In the genomic region with DNA sequence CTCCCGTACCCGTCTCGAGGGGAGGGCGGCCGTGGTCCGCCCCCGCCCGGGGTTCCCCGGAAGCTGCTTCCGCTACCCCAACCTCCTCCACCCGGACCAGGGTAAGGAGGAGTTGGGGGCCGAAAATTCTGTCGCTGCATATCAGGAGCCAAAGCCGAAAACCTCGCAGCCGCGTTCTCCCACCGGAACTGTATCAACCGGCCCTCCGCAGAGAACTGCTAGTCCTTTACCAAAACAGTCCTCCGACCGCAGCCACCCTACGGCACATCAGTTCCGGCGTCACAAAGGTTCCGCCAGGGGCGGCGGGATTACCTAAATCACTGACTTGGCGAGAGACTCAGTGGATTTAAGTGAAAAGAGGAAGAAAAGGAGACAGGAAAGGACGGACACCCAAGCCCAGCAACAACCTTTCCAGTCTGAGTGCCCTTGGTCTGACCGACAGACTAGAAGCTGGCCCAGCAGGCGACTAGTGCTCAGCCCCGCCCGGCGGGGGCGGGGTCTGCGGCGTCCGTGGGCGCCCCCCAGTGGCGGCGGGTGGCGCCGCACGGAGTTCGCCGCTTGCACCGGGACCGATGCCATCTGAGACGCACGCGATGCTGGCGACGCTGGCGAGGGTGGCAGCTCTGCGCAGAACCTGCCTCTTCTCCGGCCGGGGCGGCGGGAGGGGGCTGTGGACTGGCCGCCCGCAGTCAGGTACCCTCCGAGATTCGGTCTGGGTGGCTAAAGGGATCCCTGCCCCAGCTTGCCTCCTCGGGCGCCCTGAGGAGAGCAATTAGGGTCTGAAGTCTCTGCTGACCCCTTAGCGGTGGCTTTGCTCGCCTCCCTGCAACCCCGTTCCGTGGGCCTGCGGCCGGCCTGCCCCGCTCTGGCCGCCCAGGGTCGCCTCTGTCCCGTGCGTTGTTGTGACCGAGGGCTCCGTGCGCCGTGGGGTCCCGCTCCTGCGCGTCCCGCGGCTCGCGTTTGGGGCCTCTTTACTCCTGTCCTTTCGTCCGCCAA, we compare ENCODE assay signal across 1 cellular context.
TF ChIP-seq lines count a peak whose summit lies in the region.

A gene (minus strand): TSS at position 195 of the 996 bp plus-strand sequence. CDS start 55 bp downstream, at position 140.
A gene (plus strand): TSS at position 578 of the 996 bp plus-strand sequence.

TF ChIP-seq in HepG2, 621 proteins besides CTCF, POLR2A, EP300 and RAD21 (continued from another document and continues in another):
- TF ChIP-seq, protein P1, sequence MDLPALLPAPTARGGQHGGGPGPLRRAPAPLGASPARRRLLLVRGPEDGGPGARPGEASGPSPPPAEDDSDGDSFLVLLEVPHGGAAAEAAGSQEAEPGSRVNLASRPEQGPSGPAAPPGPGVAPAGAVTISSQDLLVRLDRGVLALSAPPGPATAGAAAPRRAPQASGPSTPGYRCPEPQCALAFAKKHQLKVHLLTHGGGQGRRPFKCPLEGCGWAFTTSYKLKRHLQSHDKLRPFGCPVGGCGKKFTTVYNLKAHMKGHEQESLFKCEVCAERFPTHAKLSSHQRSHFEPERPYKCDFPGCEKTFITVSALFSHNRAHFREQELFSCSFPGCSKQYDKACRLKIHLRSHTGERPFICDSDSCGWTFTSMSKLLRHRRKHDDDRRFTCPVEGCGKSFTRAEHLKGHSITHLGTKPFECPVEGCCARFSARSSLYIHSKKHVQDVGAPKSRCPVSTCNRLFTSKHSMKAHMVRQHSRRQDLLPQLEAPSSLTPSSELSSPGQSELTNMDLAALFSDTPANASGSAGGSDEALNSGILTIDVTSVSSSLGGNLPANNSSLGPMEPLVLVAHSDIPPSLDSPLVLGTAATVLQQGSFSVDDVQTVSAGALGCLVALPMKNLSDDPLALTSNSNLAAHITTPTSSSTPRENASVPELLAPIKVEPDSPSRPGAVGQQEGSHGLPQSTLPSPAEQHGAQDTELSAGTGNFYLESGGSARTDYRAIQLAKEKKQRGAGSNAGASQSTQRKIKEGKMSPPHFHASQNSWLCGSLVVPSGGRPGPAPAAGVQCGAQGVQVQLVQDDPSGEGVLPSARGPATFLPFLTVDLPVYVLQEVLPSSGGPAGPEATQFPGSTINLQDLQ (CRISPR knock-in tag; IDR thresholded peaks at IDR 0.05) = peak; percentile 94
- TF ChIP-seq SP140L (CRISPR knock-in tag; IDR thresholded peaks at IDR 0.05; ENCODE audit: borderline replicate concordance) = peak; percentile 71; the same call in 1 of the 2 replicates
- TF ChIP-seq, protein P2, sequence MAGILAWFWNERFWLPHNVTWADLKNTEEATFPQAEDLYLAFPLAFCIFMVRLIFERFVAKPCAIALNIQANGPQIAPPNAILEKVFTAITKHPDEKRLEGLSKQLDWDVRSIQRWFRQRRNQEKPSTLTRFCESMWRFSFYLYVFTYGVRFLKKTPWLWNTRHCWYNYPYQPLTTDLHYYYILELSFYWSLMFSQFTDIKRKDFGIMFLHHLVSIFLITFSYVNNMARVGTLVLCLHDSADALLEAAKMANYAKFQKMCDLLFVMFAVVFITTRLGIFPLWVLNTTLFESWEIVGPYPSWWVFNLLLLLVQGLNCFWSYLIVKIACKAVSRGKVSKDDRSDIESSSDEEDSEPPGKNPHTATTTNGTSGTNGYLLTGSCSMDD (CRISPR knock-in tag; IDR thresholded peaks at IDR 0.05) = no peak
- TF ChIP-seq, protein P3, sequence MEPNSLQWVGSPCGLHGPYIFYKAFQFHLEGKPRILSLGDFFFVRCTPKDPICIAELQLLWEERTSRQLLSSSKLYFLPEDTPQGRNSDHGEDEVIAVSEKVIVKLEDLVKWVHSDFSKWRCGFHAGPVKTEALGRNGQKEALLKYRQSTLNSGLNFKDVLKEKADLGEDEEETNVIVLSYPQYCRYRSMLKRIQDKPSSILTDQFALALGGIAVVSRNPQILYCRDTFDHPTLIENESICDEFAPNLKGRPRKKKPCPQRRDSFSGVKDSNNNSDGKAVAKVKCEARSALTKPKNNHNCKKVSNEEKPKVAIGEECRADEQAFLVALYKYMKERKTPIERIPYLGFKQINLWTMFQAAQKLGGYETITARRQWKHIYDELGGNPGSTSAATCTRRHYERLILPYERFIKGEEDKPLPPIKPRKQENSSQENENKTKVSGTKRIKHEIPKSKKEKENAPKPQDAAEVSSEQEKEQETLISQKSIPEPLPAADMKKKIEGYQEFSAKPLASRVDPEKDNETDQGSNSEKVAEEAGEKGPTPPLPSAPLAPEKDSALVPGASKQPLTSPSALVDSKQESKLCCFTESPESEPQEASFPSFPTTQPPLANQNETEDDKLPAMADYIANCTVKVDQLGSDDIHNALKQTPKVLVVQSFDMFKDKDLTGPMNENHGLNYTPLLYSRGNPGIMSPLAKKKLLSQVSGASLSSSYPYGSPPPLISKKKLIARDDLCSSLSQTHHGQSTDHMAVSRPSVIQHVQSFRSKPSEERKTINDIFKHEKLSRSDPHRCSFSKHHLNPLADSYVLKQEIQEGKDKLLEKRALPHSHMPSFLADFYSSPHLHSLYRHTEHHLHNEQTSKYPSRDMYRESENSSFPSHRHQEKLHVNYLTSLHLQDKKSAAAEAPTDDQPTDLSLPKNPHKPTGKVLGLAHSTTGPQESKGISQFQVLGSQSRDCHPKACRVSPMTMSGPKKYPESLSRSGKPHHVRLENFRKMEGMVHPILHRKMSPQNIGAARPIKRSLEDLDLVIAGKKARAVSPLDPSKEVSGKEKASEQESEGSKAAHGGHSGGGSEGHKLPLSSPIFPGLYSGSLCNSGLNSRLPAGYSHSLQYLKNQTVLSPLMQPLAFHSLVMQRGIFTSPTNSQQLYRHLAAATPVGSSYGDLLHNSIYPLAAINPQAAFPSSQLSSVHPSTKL (CRISPR knock-in tag; IDR thresholded peaks at IDR 0.05) = peak; percentile 43; the same call in 1 of the 2 replicates
- TF ChIP-seq PHF8 (CRISPR knock-in tag; IDR thresholded peaks at IDR 0.05) = peak; percentile 93
- TF ChIP-seq, protein P4, sequence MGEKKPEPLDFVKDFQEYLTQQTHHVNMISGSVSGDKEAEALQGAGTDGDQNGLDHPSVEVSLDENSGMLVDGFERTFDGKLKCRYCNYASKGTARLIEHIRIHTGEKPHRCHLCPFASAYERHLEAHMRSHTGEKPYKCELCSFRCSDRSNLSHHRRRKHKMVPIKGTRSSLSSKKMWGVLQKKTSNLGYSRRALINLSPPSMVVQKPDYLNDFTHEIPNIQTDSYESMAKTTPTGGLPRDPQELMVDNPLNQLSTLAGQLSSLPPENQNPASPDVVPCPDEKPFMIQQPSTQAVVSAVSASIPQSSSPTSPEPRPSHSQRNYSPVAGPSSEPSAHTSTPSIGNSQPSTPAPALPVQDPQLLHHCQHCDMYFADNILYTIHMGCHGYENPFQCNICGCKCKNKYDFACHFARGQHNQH (CRISPR knock-in tag; IDR thresholded peaks at IDR 0.05) = peak; percentile 72
- TF ChIP-seq ZNF292 (CRISPR knock-in tag; IDR thresholded peaks at IDR 0.05; ENCODE audit: borderline replicate concordance, low read depth) = 0 out of 2 replicates have a peak, but pooled peaks have one; percentile 26
- peak; percentile 82 for TF ChIP-seq ZNF547 (CRISPR knock-in tag; IDR thresholded peaks at IDR 0.05)
- peak; percentile 80 for TF ChIP-seq ZMAT3 (CRISPR knock-in tag; conservative IDR thresholded peaks at IDR 0.05)
- no peak; the same call in 1 of the 2 replicates for TF ChIP-seq MED13 (CRISPR knock-in tag; IDR thresholded peaks at IDR 0.05)
- no peak for TF ChIP-seq ZNF30 (CRISPR knock-in tag; IDR thresholded peaks at IDR 0.05)
- TF ChIP-seq ZNF615 (CRISPR knock-in tag; IDR thresholded peaks at IDR 0.05; ENCODE audit: borderline replicate concordance) = no peak
- no peak; the same call in 1 of the 2 replicates for TF ChIP-seq GATA4 (IDR thresholded peaks at IDR 0.05; ENCODE audit: borderline replicate concordance, low read depth)
- TF ChIP-seq, protein P5, sequence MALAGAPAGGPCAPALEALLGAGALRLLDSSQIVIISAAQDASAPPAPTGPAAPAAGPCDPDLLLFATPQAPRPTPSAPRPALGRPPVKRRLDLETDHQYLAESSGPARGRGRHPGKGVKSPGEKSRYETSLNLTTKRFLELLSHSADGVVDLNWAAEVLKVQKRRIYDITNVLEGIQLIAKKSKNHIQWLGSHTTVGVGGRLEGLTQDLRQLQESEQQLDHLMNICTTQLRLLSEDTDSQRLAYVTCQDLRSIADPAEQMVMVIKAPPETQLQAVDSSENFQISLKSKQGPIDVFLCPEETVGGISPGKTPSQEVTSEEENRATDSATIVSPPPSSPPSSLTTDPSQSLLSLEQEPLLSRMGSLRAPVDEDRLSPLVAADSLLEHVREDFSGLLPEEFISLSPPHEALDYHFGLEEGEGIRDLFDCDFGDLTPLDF (CRISPR knock-in tag; IDR thresholded peaks at IDR 0.05) = 0 out of 2 replicates have a peak, but pooled peaks have one; percentile 24
- TF ChIP-seq, protein P6, sequence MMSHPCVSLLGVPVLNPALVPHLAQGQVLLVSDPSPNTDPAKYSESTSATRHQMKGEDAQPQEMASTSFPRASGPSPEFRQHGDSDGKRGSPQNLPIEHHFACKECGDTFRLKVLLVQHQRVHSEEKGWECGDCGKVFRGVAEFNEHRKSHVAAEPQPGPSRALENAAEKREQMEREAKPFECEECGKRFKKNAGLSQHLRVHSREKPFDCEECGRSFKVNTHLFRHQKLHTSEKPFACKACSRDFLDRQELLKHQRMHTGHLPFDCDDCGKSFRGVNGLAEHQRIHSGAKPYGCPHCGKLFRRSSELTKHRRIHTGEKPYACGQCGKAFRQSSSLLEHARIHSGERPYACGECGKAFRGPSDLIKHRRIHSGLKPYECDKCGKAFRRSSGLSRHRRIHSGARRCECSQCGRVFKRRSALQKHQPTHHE (CRISPR knock-in tag; IDR thresholded peaks at IDR 0.05; ENCODE audit: borderline replicate concordance) = peak; percentile 79
- TF ChIP-seq, protein P7, sequence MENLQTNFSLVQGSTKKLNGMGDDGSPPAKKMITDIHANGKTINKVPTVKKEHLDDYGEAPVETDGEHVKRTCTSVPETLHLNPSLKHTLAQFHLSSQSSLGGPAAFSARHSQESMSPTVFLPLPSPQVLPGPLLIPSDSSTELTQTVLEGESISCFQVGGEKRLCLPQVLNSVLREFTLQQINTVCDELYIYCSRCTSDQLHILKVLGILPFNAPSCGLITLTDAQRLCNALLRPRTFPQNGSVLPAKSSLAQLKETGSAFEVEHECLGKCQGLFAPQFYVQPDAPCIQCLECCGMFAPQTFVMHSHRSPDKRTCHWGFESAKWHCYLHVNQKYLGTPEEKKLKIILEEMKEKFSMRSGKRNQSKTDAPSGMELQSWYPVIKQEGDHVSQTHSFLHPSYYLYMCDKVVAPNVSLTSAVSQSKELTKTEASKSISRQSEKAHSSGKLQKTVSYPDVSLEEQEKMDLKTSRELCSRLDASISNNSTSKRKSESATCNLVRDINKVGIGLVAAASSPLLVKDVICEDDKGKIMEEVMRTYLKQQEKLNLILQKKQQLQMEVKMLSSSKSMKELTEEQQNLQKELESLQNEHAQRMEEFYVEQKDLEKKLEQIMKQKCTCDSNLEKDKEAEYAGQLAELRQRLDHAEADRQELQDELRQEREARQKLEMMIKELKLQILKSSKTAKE (CRISPR knock-in tag; IDR thresholded peaks at IDR 0.05; ENCODE audit: borderline replicate concordance) = no peak; the same call in none of the 2 replicates
- TF ChIP-seq ZBTB1 (CRISPR knock-in tag; IDR thresholded peaks at IDR 0.05; ENCODE audit: borderline replicate concordance) = no peak
- no peak for TF ChIP-seq ZMYM2 (CRISPR knock-in tag; IDR thresholded peaks at IDR 0.05)
- TF ChIP-seq RBAK (CRISPR knock-in tag; IDR thresholded peaks at IDR 0.05) = no peak
- TF ChIP-seq KLF12 (CRISPR knock-in tag; IDR thresholded peaks at IDR 0.05; ENCODE audit: borderline replicate concordance) = peak; percentile 73
- TF ChIP-seq NRL (CRISPR knock-in tag; IDR thresholded peaks at IDR 0.05; ENCODE audit: borderline replicate concordance) = peak; percentile 84
- TF ChIP-seq SIN3B (IDR thresholded peaks at IDR 0.05; ENCODE audit: low read length) = peak; percentile 89
- TF ChIP-seq CHD2 (IDR thresholded peaks at IDR 0.05; ENCODE audit: low read depth, low read length) = 0 out of 2 replicates have a peak, but pooled peaks have one; percentile 19
- no peak; the same call in 1 of the 2 replicates for TF ChIP-seq ZNF333 (CRISPR knock-in tag; IDR thresholded peaks at IDR 0.05; ENCODE audit: borderline replicate concordance)
- no peak for TF ChIP-seq ZNF549 (CRISPR knock-in tag; IDR thresholded peaks at IDR 0.05)
- no peak for TF ChIP-seq MTF2 (CRISPR knock-in tag; IDR thresholded peaks at IDR 0.05; ENCODE audit: borderline replicate concordance)
- TF ChIP-seq ZSCAN9 (CRISPR knock-in tag; IDR thresholded peaks at IDR 0.05; ENCODE audit: borderline replicate concordance) = peak; percentile 88
- TF ChIP-seq HIVEP1 (CRISPR knock-in tag; IDR thresholded peaks at IDR 0.05) = peak; percentile 81
- peak; percentile 81; the same call in 1 of the 2 replicates for TF ChIP-seq ZNF737 (CRISPR knock-in tag; IDR thresholded peaks at IDR 0.05; ENCODE audit: borderline replicate concordance)
- no peak for TF ChIP-seq MEF2D (CRISPR knock-in tag; IDR thresholded peaks at IDR 0.05)
- TF ChIP-seq KLF13 (CRISPR knock-in tag; IDR thresholded peaks at IDR 0.05) = no peak
- TF ChIP-seq, protein P8, sequence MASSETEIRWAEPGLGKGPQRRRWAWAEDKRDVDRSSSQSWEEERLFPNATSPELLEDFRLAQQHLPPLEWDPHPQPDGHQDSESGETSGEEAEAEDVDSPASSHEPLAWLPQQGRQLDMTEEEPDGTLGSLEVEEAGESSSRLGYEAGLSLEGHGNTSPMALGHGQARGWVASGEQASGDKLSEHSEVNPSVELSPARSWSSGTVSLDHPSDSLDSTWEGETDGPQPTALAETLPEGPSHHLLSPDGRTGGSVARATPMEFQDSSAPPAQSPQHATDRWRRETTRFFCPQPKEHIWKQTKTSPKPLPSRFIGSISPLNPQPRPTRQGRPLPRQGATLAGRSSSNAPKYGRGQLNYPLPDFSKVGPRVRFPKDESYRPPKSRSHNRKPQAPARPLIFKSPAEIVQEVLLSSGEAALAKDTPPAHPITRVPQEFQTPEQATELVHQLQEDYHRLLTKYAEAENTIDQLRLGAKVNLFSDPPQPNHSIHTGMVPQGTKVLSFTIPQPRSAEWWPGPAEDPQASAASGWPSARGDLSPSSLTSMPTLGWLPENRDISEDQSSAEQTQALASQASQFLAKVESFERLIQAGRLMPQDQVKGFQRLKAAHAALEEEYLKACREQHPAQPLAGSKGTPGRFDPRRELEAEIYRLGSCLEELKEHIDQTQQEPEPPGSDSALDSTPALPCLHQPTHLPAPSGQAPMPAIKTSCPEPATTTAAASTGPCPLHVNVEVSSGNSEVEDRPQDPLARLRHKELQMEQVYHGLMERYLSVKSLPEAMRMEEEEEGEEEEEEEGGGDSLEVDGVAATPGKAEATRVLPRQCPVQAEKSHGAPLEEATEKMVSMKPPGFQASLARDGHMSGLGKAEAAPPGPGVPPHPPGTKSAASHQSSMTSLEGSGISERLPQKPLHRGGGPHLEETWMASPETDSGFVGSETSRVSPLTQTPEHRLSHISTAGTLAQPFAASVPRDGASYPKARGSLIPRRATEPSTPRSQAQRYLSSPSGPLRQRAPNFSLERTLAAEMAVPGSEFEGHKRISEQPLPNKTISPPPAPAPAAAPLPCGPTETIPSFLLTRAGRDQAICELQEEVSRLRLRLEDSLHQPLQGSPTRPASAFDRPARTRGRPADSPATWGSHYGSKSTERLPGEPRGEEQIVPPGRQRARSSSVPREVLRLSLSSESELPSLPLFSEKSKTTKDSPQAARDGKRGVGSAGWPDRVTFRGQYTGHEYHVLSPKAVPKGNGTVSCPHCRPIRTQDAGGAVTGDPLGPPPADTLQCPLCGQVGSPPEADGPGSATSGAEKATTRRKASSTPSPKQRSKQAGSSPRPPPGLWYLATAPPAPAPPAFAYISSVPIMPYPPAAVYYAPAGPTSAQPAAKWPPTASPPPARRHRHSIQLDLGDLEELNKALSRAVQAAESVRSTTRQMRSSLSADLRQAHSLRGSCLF (CRISPR knock-in tag; IDR thresholded peaks at IDR 0.05; ENCODE audit: borderline replicate concordance) = no peak
- peak; percentile 29; the same call in 1 of the 2 replicates for TF ChIP-seq RXRB (CRISPR knock-in tag; IDR thresholded peaks at IDR 0.05; ENCODE audit: borderline replicate concordance)
- no peak for TF ChIP-seq ZKSCAN5 (CRISPR knock-in tag; IDR thresholded peaks at IDR 0.05)
